ENCODE assay signal across 18 cellular contexts in the genomic region with DNA sequence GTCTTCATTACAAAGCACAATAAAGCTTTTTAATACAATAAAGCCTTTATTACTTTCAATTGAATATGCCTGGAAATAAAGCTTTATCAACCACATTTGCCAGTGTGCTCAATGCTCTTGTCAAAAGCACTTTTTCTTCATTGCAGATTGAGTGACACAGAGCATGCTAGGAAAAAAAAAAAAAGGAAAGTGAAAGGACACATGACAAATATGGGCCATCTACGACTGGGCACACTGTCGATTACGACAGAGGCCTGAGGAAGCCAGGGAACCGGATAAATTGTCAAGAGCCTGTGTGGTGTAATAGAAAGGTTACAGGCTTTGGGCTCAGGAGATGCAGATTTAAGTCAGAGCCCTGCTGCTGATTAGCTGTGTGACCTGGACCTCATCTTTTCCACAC.
"Had no signal": no experiment of that assay in that cellular context is flagged by ENCODE, and none has a peak within 500 bp of the region (broad histone marks: within the 10 kb centered on the region; RNA-seq: fewer than 3 reads in every experiment).

No MANE protein-coding gene starts in this region.

- DNase-seq: activated CD4-positive, alpha-beta T cell treated with anti-CD3 and anti-CD28 coated beads, Interleukin-2, amount 10 ng/mL, durations not matched to agents 7 days and 5 days; activated CD8-positive, alpha-beta T cell treated with anti-CD3 and anti-CD28 coated beads, Interleukin-2, amount 10 ng/mL, durations not matched to agents 7 days and 5 days; activated gamma-delta T cell treated with Interleukin-2 at 50 U/mL for 16 hours; activated T-cell treated with anti-CD3 and anti-CD28 coated beads, Interleukin-2, amount 50 U/mL, for 1 hour; anterior cingulate cortex; body of pancreas; cortex of kidney; effector CD4-positive, alpha-beta T cell; erythroblast; hippocampal formation; naive B cell; occipital lobe; sigmoid colon; stimulated activated CD4-positive, alpha-beta T cell treated with anti-CD3 and anti-CD28 coated beads, Interleukin-15, amount 100 ng/mL, for 24 hours; stomach; T-helper 2 cell had no signal

- ATAC-seq: activated CD4-positive, CD25-positive, alpha-beta regulatory T cell treated with anti-CD3 and anti-CD28 coated beads, Interleukin-2, amount 50 U/mL, for 24 hours; activated CD8-positive, alpha-beta T cell treated with anti-CD3 and anti-CD28 coated beads, Interleukin-2, amount 10 ng/mL, durations not matched to agents 7 days and 5 days; body of pancreas; stimulated activated memory B cell treated with anti-CD40 and anti-IgM and Interleukin-4, amounts not matched to agents 10 μg/mL and 1 μg/mL and 100 μg/mL, for 72 hours had no signal
